9 cellular contexts compared by ENCODE assay signal in the genomic region with DNA sequence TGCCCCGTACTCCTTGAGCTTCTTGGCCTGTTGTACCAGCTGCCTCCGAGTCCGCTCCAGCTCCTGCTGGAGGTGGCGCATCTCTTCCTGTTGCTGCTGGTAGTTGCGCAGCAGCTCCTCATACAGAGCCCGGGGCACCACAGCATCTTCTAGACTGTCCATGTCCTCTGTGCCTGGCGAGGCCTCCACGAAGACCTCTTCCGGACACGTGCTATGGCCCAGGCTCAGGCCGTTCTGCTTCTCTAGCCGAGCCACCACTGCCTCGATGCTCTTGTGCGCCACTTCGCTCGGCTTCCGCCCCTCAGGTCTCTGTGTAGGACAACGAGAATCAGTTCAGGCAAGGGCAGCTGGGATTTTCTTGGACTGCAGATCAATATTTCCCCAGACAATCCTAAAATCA. TPM values are rescaled to one million over a fixed set of nuclear protein-coding genes. Genes with fewer than 3 reads are reported as not detected.
"Had no signal": no experiment of that assay in that cellular context is flagged by ENCODE, and none has a peak within 500 bp of the region (broad histone marks: within the 10 kb centered on the region; RNA-seq: fewer than 3 reads in every experiment).

No MANE protein-coding gene starts in this region.

- ATAC-seq: HCT116, HepG2 had no signal

- H3K9me3 Mint-ChIP-seq: IgD-negative memory B cell had no signal

- H3K27ac Mint-ChIP-seq: HFFc6 had no signal

- H3K9me3 ChIP-seq: HAP-1 had no signal

- H3K4me3 ChIP-seq: GM23248, HAP-1 had no signal

- H3K27me3 Mint-ChIP-seq: IgD-negative memory B cell had no signal

- H3K27ac ChIP-seq: GM23248, HL-60 had no signal

- H3K36me3 ChIP-seq: HAP-1 had no signal

- H3K4me3 Mint-ChIP-seq: HFFc6, IgD-negative memory B cell had no signal

- DNase-seq: GM23248, GOT3, H7, HFFc6 had no signal

- H3K4me1 ChIP-seq: HAP-1 had no signal

RNA-seq across cellular contexts. Expression of gene BEND5, which starts 17.7 kb away (rescaled TPM):
- total RNA-seq: GM23248, HepG2, HFFc6 had no signal
- polyA plus RNA-seq: GM23248 had no signal
